Comparison of ENCODE assay signal across 30 cellular contexts in the genomic region with DNA sequence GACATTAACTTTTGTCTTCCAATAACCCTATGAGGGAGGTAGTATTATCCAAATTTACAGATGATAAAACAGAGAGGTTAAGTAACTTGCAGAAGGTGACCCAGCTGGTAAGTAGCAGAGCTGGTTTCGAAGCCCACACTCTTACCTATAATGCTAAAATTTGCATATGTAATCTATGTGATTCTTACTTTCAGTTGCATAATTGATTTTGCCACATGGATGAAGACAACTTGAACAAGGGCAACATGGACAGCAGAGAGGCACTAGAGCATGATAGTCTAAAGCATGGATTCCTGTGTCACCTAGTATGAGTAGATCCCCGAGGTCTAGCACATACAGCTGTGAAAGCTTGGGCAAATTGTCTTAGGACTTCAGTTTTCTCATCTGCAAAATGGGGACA.
"Had no signal": no experiment of that assay in that cellular context is flagged by ENCODE, and none has a peak within 500 bp of the region (broad histone marks: within the 10 kb centered on the region; RNA-seq: fewer than 3 reads in every experiment).

No MANE protein-coding gene starts in this region.

- H3K9me3 Mint-ChIP-seq: activated naive CD4-positive, alpha-beta T cell treated with anti-CD3 and anti-CD28 coated beads for 36 hours; activated naive CD4-positive, alpha-beta T cell treated with anti-CD3 and anti-CD28 coated beads, Interleukin-2, amount 50 U/mL, for 24 hours; activated naive CD8-positive, alpha-beta T cell treated with anti-CD3 and anti-CD28 coated beads for 36 hours; activated naive CD8-positive, alpha-beta T cell treated with anti-CD3 and anti-CD28 coated beads, Interleukin-2, amount 50 U/mL, for 24 hours; activated T-cell treated with anti-CD3 and anti-CD28 coated beads, Interleukin-2, amount 50 U/mL, for 4 hours; effector memory CD8-positive, alpha-beta T cell had no signal

- H3K4me3 Mint-ChIP-seq: activated CD4-positive, alpha-beta memory T cell treated with anti-CD3 and anti-CD28 coated beads, Interleukin-2, amount 10 ng/mL, durations not matched to agents 7 days and 5 days; activated CD4-positive, alpha-beta T cell treated with anti-CD3 and anti-CD28 coated beads, Interleukin-2, amount 10 ng/mL, durations not matched to agents 7 days and 5 days; activated naive CD4-positive, alpha-beta T cell treated with anti-CD3 and anti-CD28 coated beads for 36 hours; activated naive CD4-positive, alpha-beta T cell treated with anti-CD3 and anti-CD28 coated beads, Interleukin-2, amount 50 U/mL, for 24 hours; activated naive CD8-positive, alpha-beta T cell treated with anti-CD3 and anti-CD28 coated beads for 36 hours; activated naive CD8-positive, alpha-beta T cell treated with anti-CD3 and anti-CD28 coated beads, Interleukin-2, amount 50 U/mL, for 24 hours; activated T-cell treated with anti-CD3 and anti-CD28 coated beads, Interleukin-2, amount 50 U/mL, for 4 hours; activated T-helper 17 cell treated with anti-CD3 and anti-CD28 coated beads, Interleukin-2, amount 50 U/mL, for 72 hours; effector memory CD8-positive, alpha-beta T cell had no signal

- H3K27ac ChIP-seq: adrenal gland, esophagus muscularis mucosa, foreskin keratinocyte, gastrocnemius medialis, heart left ventricle had no signal

- FAIRE-seq: colon had no signal

- H3K36me3 ChIP-seq: adrenal gland, esophagus muscularis mucosa, gastrocnemius medialis, heart left ventricle had no signal

- DNase-seq: activated CD4-positive, alpha-beta memory T cell treated with anti-CD3 and anti-CD28 coated beads, Interleukin-2, amount 10 ng/mL, durations not matched to agents 7 days and 5 days; activated CD4-positive, alpha-beta T cell treated with anti-CD3 and anti-CD28 coated beads for 1 hour; activated CD4-positive, alpha-beta T cell treated with anti-CD3 and anti-CD28 coated beads for 4 hours; activated CD4-positive, alpha-beta T cell treated with anti-CD3 and anti-CD28 coated beads, Interleukin-2, amount 10 ng/mL, durations not matched to agents 7 days and 5 days; activated CD4-positive, alpha-beta T cell treated with anti-CD3 and anti-CD28 coated beads, Interleukin-2, amount 50 U/mL, for 4 hours; activated CD8-positive, alpha-beta memory T cell treated with anti-CD3 and anti-CD28 coated beads for 24 hours; activated effector memory CD4-positive, alpha-beta T cell treated with anti-CD3 and anti-CD28 coated beads, Interleukin-2, amount 50 U/mL, for 16 hours; activated naive CD4-positive, alpha-beta T cell treated with anti-CD3 and anti-CD28 coated beads for 36 hours; activated naive CD8-positive, alpha-beta T cell treated with anti-CD3 and anti-CD28 coated beads for 36 hours; activated naive CD8-positive, alpha-beta T cell treated with anti-CD3 and anti-CD28 coated beads, Interleukin-2, amount 50 U/mL, for 24 hours; activated T-cell treated with anti-CD3 and anti-CD28 coated beads, Interleukin-2, amount 50 U/mL, for 4 hours; adrenal gland; amygdala; aorta; body of pancreas; caudate nucleus; cortex of kidney; dermis blood vessel endothelial cell; effector CD4-positive, alpha-beta T cell; effector memory CD8-positive, alpha-beta T cell; erythroblast; foreskin keratinocyte; gastrocnemius medialis; glutamatergic neuron; heart left ventricle; T-helper 2 cell had no signal

- H3K27ac Mint-ChIP-seq: activated CD4-positive, alpha-beta memory T cell treated with anti-CD3 and anti-CD28 coated beads, Interleukin-2, amount 10 ng/mL, durations not matched to agents 7 days and 5 days; activated CD4-positive, alpha-beta T cell treated with anti-CD3 and anti-CD28 coated beads, Interleukin-2, amount 10 ng/mL, durations not matched to agents 7 days and 5 days; activated naive CD4-positive, alpha-beta T cell treated with anti-CD3 and anti-CD28 coated beads for 36 hours; activated naive CD4-positive, alpha-beta T cell treated with anti-CD3 and anti-CD28 coated beads, Interleukin-2, amount 50 U/mL, for 24 hours; activated naive CD8-positive, alpha-beta T cell treated with anti-CD3 and anti-CD28 coated beads for 36 hours; activated naive CD8-positive, alpha-beta T cell treated with anti-CD3 and anti-CD28 coated beads, Interleukin-2, amount 50 U/mL, for 24 hours; activated T-helper 17 cell treated with anti-CD3 and anti-CD28 coated beads, Interleukin-2, amount 50 U/mL, for 72 hours; effector memory CD8-positive, alpha-beta T cell had no signal

- H3K9me3 ChIP-seq: adrenal gland, body of pancreas, esophagus muscularis mucosa, gastrocnemius medialis, heart left ventricle had no signal

- H3K27me3 Mint-ChIP-seq: activated CD4-positive, alpha-beta memory T cell treated with anti-CD3 and anti-CD28 coated beads, Interleukin-2, amount 10 ng/mL, durations not matched to agents 7 days and 5 days; activated CD4-positive, alpha-beta T cell treated with anti-CD3 and anti-CD28 coated beads, Interleukin-2, amount 10 ng/mL, durations not matched to agents 7 days and 5 days; activated T-helper 17 cell treated with anti-CD3 and anti-CD28 coated beads, Interleukin-2, amount 50 U/mL, for 72 hours had no signal

- H3K4me1 ChIP-seq: adrenal gland, esophagus muscularis mucosa, foreskin keratinocyte, gastrocnemius medialis, heart left ventricle had no signal

- H3K27me3 ChIP-seq: adrenal gland, body of pancreas, esophagus muscularis mucosa, gastrocnemius medialis, heart left ventricle had no signal

- H3K36me3 Mint-ChIP-seq: activated naive CD4-positive, alpha-beta T cell treated with anti-CD3 and anti-CD28 coated beads, Interleukin-2, amount 50 U/mL, for 24 hours; activated naive CD8-positive, alpha-beta T cell treated with anti-CD3 and anti-CD28 coated beads for 36 hours had no signal

- H3K4me3 ChIP-seq: adrenal gland, body of pancreas, esophagus muscularis mucosa, gastrocnemius medialis, heart left ventricle had no signal
